ENCODE assay signal across 8 cellular contexts in genomic region chr14:54567224-54567633, GRCh38. TPM values are rescaled to one million over a fixed set of nuclear protein-coding genes. Genes with fewer than 3 reads are reported as not detected.
DNase-seq lines count a peak whose midpoint lies in the region; ATAC-seq and TF ChIP-seq lines count a peak whose summit lies in the region.

No MANE protein-coding gene starts in this region.

- peaks cover 14% of the 10 kb centered on the region for H3K36me3 Mint-ChIP-seq in activated naive CD8-positive, alpha-beta T cell treated with anti-CD3 and anti-CD28 coated beads, Interleukin-2, amount 50 U/mL, for 24 hours (ENCODE audit: low read depth)

- H3K9ac ChIP-seq in smooth muscle cell (ENCODE audit: low read depth): peak overlapping the region; percentile 92

- peaks cover 10% of the 10 kb centered on the region for H3K27me3 Mint-ChIP-seq in activated naive CD8-positive, alpha-beta T cell treated with anti-CD3 and anti-CD28 coated beads, Interleukin-2, amount 50 U/mL, for 24 hours

- H3K36me3 ChIP-seq in smooth muscle cell (ENCODE audit: low read depth): no peaks in the 10 kb centered on the region

- peaks cover 8% of the 10 kb centered on the region for H3F3A ChIP-seq in smooth muscle cell (ENCODE audit: low read depth)

- no peak overlapping the region for H2AFZ ChIP-seq in smooth muscle cell (ENCODE audit: low read depth)

- H3K4me1 ChIP-seq in smooth muscle cell (ENCODE audit: low read depth): peaks cover 10% of the 10 kb centered on the region

- H3K4me3 ChIP-seq in smooth muscle cell: peak overlapping the region; percentile 87

- peaks cover 20% of the 10 kb centered on the region for H3K4me1 Mint-ChIP-seq in activated naive CD8-positive, alpha-beta T cell treated with anti-CD3 and anti-CD28 coated beads, Interleukin-2, amount 50 U/mL, for 24 hours

- peaks cover 42% of the 10 kb centered on the region for H4K20me1 ChIP-seq in smooth muscle cell (ENCODE audit: low read depth)

- ATAC-seq in HG03135 (IDR thresholded peaks at IDR 0.05; ENCODE audit: unreplicated experiment) (peak; percentile 3), HG03175 (IDR thresholded peaks at IDR 0.05; ENCODE audit: unreplicated experiment) (no peak)
- ATAC-seq in activated naive CD8-positive, alpha-beta T cell treated with anti-CD3 and anti-CD28 coated beads, Interleukin-2, amount 50 U/mL, for 24 hours: no peak

- H3K27ac Mint-ChIP-seq in activated naive CD8-positive, alpha-beta T cell treated with anti-CD3 and anti-CD28 coated beads, Interleukin-2, amount 50 U/mL, for 24 hours: peak overlapping the region; percentile 90

- TF ChIP-seq CTCF in smooth muscle cell (IDR thresholded peaks at IDR 0.05; ENCODE audit: borderline replicate concordance, insufficient read depth, poor library complexity, severe bottlenecking): no peak

- peak overlapping the region; percentile 87 for H3K4me2 ChIP-seq in smooth muscle cell

- H3K27ac ChIP-seq in smooth muscle cell (ENCODE audit: low read depth): peak overlapping the region; percentile 93

- WGBS in smooth muscle cell (ENCODE audit: low lambda C conversion rate): 0% methylated on average over 29 of the region's 31 CpGs

- H3K79me2 ChIP-seq in smooth muscle cell (ENCODE audit: low read depth): peaks cover 49% of the 10 kb centered on the region

- peaks cover 5% of the 10 kb centered on the region for H3K9me3 Mint-ChIP-seq in activated naive CD8-positive, alpha-beta T cell treated with anti-CD3 and anti-CD28 coated beads, Interleukin-2, amount 50 U/mL, for 24 hours

- peak; percentile 67 for DNase-seq in Daoy (ENCODE audit: low read depth)
- DNase-seq in activated naive CD8-positive, alpha-beta T cell treated with anti-CD3 and anti-CD28 coated beads, Interleukin-2, amount 50 U/mL, for 24 hours: no peak
- peak; percentile 31 for DNase-seq in iPS-NIHi11 (ENCODE audit: low spot score)
- DNase-seq in smooth muscle cell (lab: John Stamatoyannopoulos, UW; ENCODE audit: unreplicated experiment): no peak
- no peak for DNase-seq in stimulated activated CD4-positive, alpha-beta T cell treated with anti-CD3 and anti-CD28 coated beads, Interleukin-4, amount 100 ng/mL, for 1 hour
- DNase-seq in AML-193 (lab: John Stamatoyannopoulos, UW): no peak

- peak overlapping the region; percentile 91 for H3K4me3 Mint-ChIP-seq in activated naive CD8-positive, alpha-beta T cell treated with anti-CD3 and anti-CD28 coated beads, Interleukin-2, amount 50 U/mL, for 24 hours

- no peaks in the 10 kb centered on the region for H3K9me3 ChIP-seq in smooth muscle cell (replicated peaks; ENCODE audit: low read depth)

- H3K27me3 ChIP-seq in smooth muscle cell (ENCODE audit: low read depth): no peaks in the 10 kb centered on the region

RNA-seq across cellular contexts. Expression of gene SAMD4A, which starts 0.3 kb away (rescaled TPM):
- total RNA-seq in Daoy (2014; rRNA removed; shearing (Covaris generic)): 14.4 and 17.8 TPM in 2 replicates
- 36.7 and 52.3 TPM in 2 replicates for total RNA-seq in smooth muscle cell
- polyA plus RNA-seq in smooth muscle cell: 9.2 and 17.6 TPM in 2 replicates

RNA-seq across cellular contexts. Expression of gene CGRRF1, which starts 57.5 kb away (rescaled TPM):
- 15.2 and 19.5 TPM in 2 replicates for total RNA-seq in Daoy (2014; rRNA removed; shearing (Covaris generic))
- total RNA-seq in smooth muscle cell: 18.4 and 20.7 TPM in 2 replicates
- 20.5 and 30.6 TPM in 2 replicates for polyA plus RNA-seq in smooth muscle cell

Comparison
In these comparisons a context has a peak if more than half of its experiments do, and no peak if none do; other contexts are left out.
1. DNase-seq: peak in Daoy (single experiment) and iPS-NIHi11 (single experiment); none in activated naive CD8-positive, alpha-beta T cell treated with anti-CD3 and anti-CD28 coated beads, Interleukin-2, amount 50 U/mL, for 24 hours (single experiment), smooth muscle cell (single experiment), stimulated activated CD4-positive, alpha-beta T cell treated with anti-CD3 and anti-CD28 coated beads, Interleukin-4, amount 100 ng/mL, for 1 hour (single experiment) and AML-193 (0 of 2).